In the genomic region with DNA sequence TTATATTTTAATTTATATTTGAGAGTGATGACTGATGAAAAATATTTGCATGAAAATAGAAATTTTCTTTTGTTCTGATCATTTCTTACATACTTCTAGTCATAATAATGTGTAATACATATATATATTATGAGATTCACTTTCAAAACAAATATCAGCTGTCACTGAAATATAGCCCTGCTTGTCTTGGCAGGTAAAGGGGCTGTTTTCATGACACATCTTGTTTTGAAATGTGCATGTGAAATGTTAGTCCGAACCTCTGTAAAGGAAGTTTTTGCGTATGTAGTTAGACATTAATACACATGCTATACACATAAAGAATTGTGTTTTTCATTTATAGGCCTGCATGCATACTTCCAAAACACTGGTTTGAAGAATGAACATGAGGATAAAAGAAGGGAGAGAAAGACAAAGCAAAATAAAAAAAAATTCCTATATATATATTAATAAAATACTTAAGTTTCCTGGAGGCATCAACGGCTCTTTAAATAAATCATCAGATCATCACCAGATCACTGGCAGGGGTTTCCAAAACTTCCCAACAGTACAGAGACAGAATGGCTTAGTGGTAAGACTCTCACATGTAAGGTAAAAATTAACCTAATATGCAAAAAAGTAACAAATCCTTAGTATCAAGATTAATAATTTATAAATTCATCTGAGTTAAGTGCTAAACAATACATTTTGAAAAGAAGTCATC, we compare ENCODE assay signal across 13 cellular contexts.
DNase-seq lines count a peak whose midpoint lies in the region; ATAC-seq and TF ChIP-seq lines count a peak whose summit lies in the region.
"Had no signal": no experiment of that assay in that cellular context is flagged by ENCODE, and none has a peak within 500 bp of the region (broad histone marks: within the 10 kb centered on the region; RNA-seq: fewer than 3 reads in every experiment).

No MANE protein-coding gene starts in this region.

- H4K20me1 ChIP-seq in MM.1S (ENCODE audit: insufficient read depth, low read length) = no peaks in the 10 kb centered on the region

- no peak for TF ChIP-seq POLR2A in uterus (IDR thresholded peaks at IDR 0.05)

- H3K4me2 ChIP-seq in MM.1S (ENCODE audit: low read depth, low read length) = peak overlapping the region; percentile 55; the same call in 1 of the 2 replicates

- no peaks in the 10 kb centered on the region for H3K27me3 Mint-ChIP-seq in stimulated activated naive CD8-positive, alpha-beta T cell treated with anti-CD3 and anti-CD28 coated beads, Interleukin-15, Interleukin-2, amounts not matched to agents 100 ng/mL and 50 ng/mL, for 24 hours

- no peaks in the 10 kb centered on the region for H3K9me2 ChIP-seq in MM.1S (replicated peaks; ENCODE audit: insufficient read depth, low read length)

- no peaks in the 10 kb centered on the region for H3K9me3 ChIP-seq in MM.1S (replicated peaks; ENCODE audit: insufficient read depth, low read length)
- no peaks in the 10 kb centered on the region for H3K9me3 ChIP-seq in uterus
- H3K9me3 ChIP-seq: MG63, SJCRH30 had no signal

- H3K27ac ChIP-seq in MM.1S (ENCODE audit: low read length) (peak overlapping the region; percentile 96), uterus (no peak overlapping the region)
- H3K27ac ChIP-seq: SJCRH30 had no signal

- no peaks in the 10 kb centered on the region for H3K9me3 Mint-ChIP-seq in stimulated activated naive CD8-positive, alpha-beta T cell treated with anti-CD3 and anti-CD28 coated beads, Interleukin-15, Interleukin-2, amounts not matched to agents 100 ng/mL and 50 ng/mL, for 24 hours

- peak overlapping the region; percentile 68; the same call in 1 of the 2 replicates for H3K9ac ChIP-seq in MM.1S (ENCODE audit: low read length)

- H3K36me3 Mint-ChIP-seq in stimulated activated naive CD8-positive, alpha-beta T cell treated with anti-CD3 and anti-CD28 coated beads, Interleukin-15, Interleukin-2, amounts not matched to agents 100 ng/mL and 50 ng/mL, for 24 hours (ENCODE audit: low read depth) = peaks cover 45% of the 10 kb centered on the region

- no peak overlapping the region for H2AFZ ChIP-seq in MM.1S (ENCODE audit: low read length)

- H3F3A ChIP-seq in MM.1S (ENCODE audit: insufficient read depth, low read length) = peaks cover 86% of the 10 kb centered on the region

- peak overlapping the region; percentile 76 for H3K4me3 Mint-ChIP-seq in stimulated activated naive CD8-positive, alpha-beta T cell treated with anti-CD3 and anti-CD28 coated beads, Interleukin-15, Interleukin-2, amounts not matched to agents 100 ng/mL and 50 ng/mL, for 24 hours

- peaks cover 59% of the 10 kb centered on the region for H3K4me1 Mint-ChIP-seq in stimulated activated naive CD8-positive, alpha-beta T cell treated with anti-CD3 and anti-CD28 coated beads, Interleukin-15, Interleukin-2, amounts not matched to agents 100 ng/mL and 50 ng/mL, for 24 hours (ENCODE audit: low read depth)

- DNase-seq in stimulated activated naive CD8-positive, alpha-beta T cell treated with anti-CD3 and anti-CD28 coated beads, Interleukin-15, Interleukin-2, amounts not matched to agents 100 U/mL and 50 U/mL, for 24 hours = no peak
- DNase-seq in MM.1S (no peak), 8988T (no peak), inferior parietal cortex (ENCODE audit: extremely low spot score) (no peak), uterus (no peak), NCI-H1092 treated with DMSO at 0.1 percent for 48 hours (lab: John Stamatoyannopoulos, UW) (no peak)
- DNase-seq: MG63, SJCRH30, substantia nigra had no signal

- H3K27ac Mint-ChIP-seq in stimulated activated naive CD8-positive, alpha-beta T cell treated with anti-CD3 and anti-CD28 coated beads, Interleukin-15, Interleukin-2, amounts not matched to agents 100 ng/mL and 50 ng/mL, for 24 hours = peak overlapping the region; percentile 95

- peaks cover 82% of the 10 kb centered on the region for H3K4me1 ChIP-seq in MM.1S (ENCODE audit: low read length)
- H3K4me1 ChIP-seq in uterus = no peaks in the 10 kb centered on the region
- H3K4me1 ChIP-seq: SJCRH30 had no signal

- no peaks in the 10 kb centered on the region; the same call in 1 of the 2 replicates for H3K36me3 ChIP-seq in MM.1S (replicated peaks; ENCODE audit: insufficient read depth, low read length)
- H3K36me3 ChIP-seq in uterus = no peaks in the 10 kb centered on the region
- H3K36me3 ChIP-seq: MG63 had no signal

- no peak for TF ChIP-seq CTCF in MM.1S (IDR thresholded peaks at IDR 0.05; ENCODE audit: low read length)
- TF ChIP-seq CTCF in uterus (IDR thresholded peaks at IDR 0.05) = no peak

- H3K27me3 ChIP-seq in MM.1S (replicated peaks; ENCODE audit: insufficient read depth, low read length) (no peaks in the 10 kb centered on the region), uterus (no peaks in the 10 kb centered on the region)
- H3K27me3 ChIP-seq: MG63, SJCRH30 had no signal

- H3K79me2 ChIP-seq in MM.1S (ENCODE audit: low read length) = peaks cover 6% of the 10 kb centered on the region

- H3K4me3 ChIP-seq in MM.1S (ENCODE audit: low read length) = no peak overlapping the region
- no peak overlapping the region for H3K4me3 ChIP-seq in uterus
- H3K4me3 ChIP-seq: lung, MG63, SJCRH30, skin epidermis had no signal

- no peak for ATAC-seq in stimulated activated naive CD8-positive, alpha-beta T cell treated with anti-CD3 and anti-CD28 coated beads, Interleukin-15, Interleukin-2, amounts not matched to agents 100 U/mL and 50 U/mL, for 24 hours
- peak; percentile 14 for ATAC-seq in HG02852 (IDR thresholded peaks at IDR 0.05; ENCODE audit: unreplicated experiment)

- intact Hi-C loops in uterus (cut with DNase I; ENCODE audit: low total_unique reads) = no loop called here
